ENCODE assay signal across 1 cellular context in the genomic region with DNA sequence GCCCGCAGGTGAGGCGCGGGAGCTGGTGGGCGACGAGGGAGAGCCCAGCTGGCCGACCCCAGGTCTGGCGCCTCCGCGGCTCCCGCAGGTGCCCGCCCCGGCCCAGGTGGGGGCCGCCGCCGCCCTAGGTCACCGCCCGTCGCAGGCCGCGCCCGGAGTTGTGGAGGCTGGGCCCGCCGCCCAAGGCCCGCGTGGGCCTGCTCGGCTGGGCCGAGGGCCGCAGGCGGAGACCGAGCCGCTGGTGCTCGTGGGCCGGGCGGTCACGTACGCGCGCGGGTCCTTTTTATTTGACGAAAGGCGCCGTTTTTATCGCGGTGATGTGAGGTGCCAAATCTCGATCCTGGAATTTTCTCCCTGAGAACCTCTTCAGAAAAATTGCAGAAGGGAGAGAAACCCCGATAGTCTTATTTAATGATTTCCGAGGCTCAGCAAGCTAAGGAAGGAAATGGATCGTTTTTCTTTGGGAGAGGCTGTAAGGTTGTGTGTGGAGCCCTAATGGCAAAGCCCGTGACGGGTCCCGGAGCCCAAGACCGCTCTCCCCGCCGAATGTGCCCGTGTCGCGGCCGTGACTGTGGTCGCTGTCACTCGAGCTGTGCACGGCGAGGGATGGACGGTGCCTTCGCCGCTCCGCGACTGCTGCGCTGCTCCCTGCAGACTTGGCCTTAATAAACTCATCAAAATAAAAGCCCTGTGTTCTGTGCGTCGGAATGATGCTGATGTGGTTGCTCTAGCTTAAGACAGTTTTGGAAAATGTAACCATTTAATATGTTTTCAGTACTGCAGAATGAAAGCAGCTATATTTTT.
TF ChIP-seq lines count a peak whose summit lies in the region.

No MANE protein-coding gene starts in this region.

TF ChIP-seq in HepG2, 621 proteins besides CTCF, POLR2A, EP300 and RAD21 (continued from another document and continues in another):
- TF ChIP-seq, protein P1, sequence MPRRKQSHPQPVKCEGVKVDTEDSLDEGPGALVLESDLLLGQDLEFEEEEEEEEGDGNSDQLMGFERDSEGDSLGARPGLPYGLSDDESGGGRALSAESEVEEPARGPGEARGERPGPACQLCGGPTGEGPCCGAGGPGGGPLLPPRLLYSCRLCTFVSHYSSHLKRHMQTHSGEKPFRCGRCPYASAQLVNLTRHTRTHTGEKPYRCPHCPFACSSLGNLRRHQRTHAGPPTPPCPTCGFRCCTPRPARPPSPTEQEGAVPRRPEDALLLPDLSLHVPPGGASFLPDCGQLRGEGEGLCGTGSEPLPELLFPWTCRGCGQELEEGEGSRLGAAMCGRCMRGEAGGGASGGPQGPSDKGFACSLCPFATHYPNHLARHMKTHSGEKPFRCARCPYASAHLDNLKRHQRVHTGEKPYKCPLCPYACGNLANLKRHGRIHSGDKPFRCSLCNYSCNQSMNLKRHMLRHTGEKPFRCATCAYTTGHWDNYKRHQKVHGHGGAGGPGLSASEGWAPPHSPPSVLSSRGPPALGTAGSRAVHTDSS (CRISPR knock-in tag; conservative IDR thresholded peaks at IDR 0.05): no peak
- no peak for TF ChIP-seq HOXA9 (CRISPR knock-in tag; IDR thresholded peaks at IDR 0.05; ENCODE audit: borderline replicate concordance)
- no peak for TF ChIP-seq RELA (CRISPR knock-in tag; IDR thresholded peaks at IDR 0.05)
- TF ChIP-seq HHEX (CRISPR knock-in tag; IDR thresholded peaks at IDR 0.05): no peak
- TF ChIP-seq ZNF550 (CRISPR knock-in tag; IDR thresholded peaks at IDR 0.05; ENCODE audit: borderline replicate concordance): no peak
- TF ChIP-seq FOXO1 (CRISPR knock-in tag; IDR thresholded peaks at IDR 0.05): no peak
- TF ChIP-seq ZFP36L1 (CRISPR knock-in tag; IDR thresholded peaks at IDR 0.05): no peak
- no peak for TF ChIP-seq ARHGAP35 (CRISPR knock-in tag; IDR thresholded peaks at IDR 0.05; ENCODE audit: borderline replicate concordance)
- no peak for TF ChIP-seq SATB2 (CRISPR knock-in tag; IDR thresholded peaks at IDR 0.05)
- TF ChIP-seq SP140L (CRISPR knock-in tag; IDR thresholded peaks at IDR 0.05; ENCODE audit: borderline replicate concordance): no peak
- TF ChIP-seq SMAD3 (CRISPR knock-in tag; IDR thresholded peaks at IDR 0.05): no peak
- no peak for TF ChIP-seq MIXL1 (CRISPR knock-in tag; IDR thresholded peaks at IDR 0.05)
- TF ChIP-seq, protein P2, sequence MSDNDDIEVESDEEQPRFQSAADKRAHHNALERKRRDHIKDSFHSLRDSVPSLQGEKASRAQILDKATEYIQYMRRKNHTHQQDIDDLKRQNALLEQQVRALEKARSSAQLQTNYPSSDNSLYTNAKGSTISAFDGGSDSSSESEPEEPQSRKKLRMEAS (IDR thresholded peaks at IDR 0.05): no peak
- TF ChIP-seq, protein P3, sequence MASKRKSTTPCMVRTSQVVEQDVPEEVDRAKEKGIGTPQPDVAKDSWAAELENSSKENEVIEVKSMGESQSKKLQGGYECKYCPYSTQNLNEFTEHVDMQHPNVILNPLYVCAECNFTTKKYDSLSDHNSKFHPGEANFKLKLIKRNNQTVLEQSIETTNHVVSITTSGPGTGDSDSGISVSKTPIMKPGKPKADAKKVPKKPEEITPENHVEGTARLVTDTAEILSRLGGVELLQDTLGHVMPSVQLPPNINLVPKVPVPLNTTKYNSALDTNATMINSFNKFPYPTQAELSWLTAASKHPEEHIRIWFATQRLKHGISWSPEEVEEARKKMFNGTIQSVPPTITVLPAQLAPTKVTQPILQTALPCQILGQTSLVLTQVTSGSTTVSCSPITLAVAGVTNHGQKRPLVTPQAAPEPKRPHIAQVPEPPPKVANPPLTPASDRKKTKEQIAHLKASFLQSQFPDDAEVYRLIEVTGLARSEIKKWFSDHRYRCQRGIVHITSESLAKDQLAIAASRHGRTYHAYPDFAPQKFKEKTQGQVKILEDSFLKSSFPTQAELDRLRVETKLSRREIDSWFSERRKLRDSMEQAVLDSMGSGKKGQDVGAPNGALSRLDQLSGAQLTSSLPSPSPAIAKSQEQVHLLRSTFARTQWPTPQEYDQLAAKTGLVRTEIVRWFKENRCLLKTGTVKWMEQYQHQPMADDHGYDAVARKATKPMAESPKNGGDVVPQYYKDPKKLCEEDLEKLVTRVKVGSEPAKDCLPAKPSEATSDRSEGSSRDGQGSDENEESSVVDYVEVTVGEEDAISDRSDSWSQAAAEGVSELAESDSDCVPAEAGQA (IDR thresholded peaks at IDR 0.05; ENCODE audit: low read depth): no peak
- TF ChIP-seq, protein P3 (CRISPR knock-in tag; IDR thresholded peaks at IDR 0.05; ENCODE audit: borderline replicate concordance): no peak
- no peak for TF ChIP-seq POLR2AphosphoS2 (IDR thresholded peaks at IDR 0.05; ENCODE audit: low read depth, low read length)
- TF ChIP-seq ZNF329 (CRISPR knock-in tag; IDR thresholded peaks at IDR 0.05; ENCODE audit: low read depth): no peak
- TF ChIP-seq CCDC6 (CRISPR knock-in tag; IDR thresholded peaks at IDR 0.05): 0 out of 2 replicates have a peak, but pooled peaks have one; percentile 10
- no peak for TF ChIP-seq SSRP1 (CRISPR knock-in tag; IDR thresholded peaks at IDR 0.05)
- TF ChIP-seq BRD4 (CRISPR knock-in tag; IDR thresholded peaks at IDR 0.05): no peak
- TF ChIP-seq, protein P4, sequence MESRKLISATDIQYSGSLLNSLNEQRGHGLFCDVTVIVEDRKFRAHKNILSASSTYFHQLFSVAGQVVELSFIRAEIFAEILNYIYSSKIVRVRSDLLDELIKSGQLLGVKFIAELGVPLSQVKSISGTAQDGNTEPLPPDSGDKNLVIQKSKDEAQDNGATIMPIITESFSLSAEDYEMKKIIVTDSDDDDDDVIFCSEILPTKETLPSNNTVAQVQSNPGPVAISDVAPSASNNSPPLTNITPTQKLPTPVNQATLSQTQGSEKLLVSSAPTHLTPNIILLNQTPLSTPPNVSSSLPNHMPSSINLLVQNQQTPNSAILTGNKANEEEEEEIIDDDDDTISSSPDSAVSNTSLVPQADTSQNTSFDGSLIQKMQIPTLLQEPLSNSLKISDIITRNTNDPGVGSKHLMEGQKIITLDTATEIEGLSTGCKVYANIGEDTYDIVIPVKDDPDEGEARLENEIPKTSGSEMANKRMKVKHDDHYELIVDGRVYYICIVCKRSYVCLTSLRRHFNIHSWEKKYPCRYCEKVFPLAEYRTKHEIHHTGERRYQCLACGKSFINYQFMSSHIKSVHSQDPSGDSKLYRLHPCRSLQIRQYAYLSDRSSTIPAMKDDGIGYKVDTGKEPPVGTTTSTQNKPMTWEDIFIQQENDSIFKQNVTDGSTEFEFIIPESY (CRISPR knock-in tag; IDR thresholded peaks at IDR 0.05): no peak
- peak; percentile 61; the same call in 1 of the 2 replicates for TF ChIP-seq ZNF292 (CRISPR knock-in tag; IDR thresholded peaks at IDR 0.05; ENCODE audit: borderline replicate concordance, low read depth)
- TF ChIP-seq, protein P5, sequence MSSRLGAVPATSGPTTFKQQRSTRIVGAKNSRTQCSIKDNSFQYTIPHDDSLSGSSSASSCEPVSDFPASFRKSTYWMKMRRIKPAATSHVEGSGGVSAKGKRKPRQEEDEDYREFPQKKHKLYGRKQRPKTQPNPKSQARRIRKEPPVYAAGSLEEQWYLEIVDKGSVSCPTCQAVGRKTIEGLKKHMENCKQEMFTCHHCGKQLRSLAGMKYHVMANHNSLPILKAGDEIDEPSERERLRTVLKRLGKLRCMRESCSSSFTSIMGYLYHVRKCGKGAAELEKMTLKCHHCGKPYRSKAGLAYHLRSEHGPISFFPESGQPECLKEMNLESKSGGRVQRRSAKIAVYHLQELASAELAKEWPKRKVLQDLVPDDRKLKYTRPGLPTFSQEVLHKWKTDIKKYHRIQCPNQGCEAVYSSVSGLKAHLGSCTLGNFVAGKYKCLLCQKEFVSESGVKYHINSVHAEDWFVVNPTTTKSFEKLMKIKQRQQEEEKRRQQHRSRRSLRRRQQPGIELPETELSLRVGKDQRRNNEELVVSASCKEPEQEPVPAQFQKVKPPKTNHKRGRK (CRISPR knock-in tag; IDR thresholded peaks at IDR 0.05): no peak
- TF ChIP-seq, protein P6, sequence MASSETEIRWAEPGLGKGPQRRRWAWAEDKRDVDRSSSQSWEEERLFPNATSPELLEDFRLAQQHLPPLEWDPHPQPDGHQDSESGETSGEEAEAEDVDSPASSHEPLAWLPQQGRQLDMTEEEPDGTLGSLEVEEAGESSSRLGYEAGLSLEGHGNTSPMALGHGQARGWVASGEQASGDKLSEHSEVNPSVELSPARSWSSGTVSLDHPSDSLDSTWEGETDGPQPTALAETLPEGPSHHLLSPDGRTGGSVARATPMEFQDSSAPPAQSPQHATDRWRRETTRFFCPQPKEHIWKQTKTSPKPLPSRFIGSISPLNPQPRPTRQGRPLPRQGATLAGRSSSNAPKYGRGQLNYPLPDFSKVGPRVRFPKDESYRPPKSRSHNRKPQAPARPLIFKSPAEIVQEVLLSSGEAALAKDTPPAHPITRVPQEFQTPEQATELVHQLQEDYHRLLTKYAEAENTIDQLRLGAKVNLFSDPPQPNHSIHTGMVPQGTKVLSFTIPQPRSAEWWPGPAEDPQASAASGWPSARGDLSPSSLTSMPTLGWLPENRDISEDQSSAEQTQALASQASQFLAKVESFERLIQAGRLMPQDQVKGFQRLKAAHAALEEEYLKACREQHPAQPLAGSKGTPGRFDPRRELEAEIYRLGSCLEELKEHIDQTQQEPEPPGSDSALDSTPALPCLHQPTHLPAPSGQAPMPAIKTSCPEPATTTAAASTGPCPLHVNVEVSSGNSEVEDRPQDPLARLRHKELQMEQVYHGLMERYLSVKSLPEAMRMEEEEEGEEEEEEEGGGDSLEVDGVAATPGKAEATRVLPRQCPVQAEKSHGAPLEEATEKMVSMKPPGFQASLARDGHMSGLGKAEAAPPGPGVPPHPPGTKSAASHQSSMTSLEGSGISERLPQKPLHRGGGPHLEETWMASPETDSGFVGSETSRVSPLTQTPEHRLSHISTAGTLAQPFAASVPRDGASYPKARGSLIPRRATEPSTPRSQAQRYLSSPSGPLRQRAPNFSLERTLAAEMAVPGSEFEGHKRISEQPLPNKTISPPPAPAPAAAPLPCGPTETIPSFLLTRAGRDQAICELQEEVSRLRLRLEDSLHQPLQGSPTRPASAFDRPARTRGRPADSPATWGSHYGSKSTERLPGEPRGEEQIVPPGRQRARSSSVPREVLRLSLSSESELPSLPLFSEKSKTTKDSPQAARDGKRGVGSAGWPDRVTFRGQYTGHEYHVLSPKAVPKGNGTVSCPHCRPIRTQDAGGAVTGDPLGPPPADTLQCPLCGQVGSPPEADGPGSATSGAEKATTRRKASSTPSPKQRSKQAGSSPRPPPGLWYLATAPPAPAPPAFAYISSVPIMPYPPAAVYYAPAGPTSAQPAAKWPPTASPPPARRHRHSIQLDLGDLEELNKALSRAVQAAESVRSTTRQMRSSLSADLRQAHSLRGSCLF (CRISPR knock-in tag; IDR thresholded peaks at IDR 0.05; ENCODE audit: borderline replicate concordance): no peak
- TF ChIP-seq ZIK1 (CRISPR knock-in tag; IDR thresholded peaks at IDR 0.05; ENCODE audit: borderline replicate concordance, low read depth): 0 out of 2 replicates have a peak, but pooled peaks have one; percentile 0
- TF ChIP-seq, protein P7, sequence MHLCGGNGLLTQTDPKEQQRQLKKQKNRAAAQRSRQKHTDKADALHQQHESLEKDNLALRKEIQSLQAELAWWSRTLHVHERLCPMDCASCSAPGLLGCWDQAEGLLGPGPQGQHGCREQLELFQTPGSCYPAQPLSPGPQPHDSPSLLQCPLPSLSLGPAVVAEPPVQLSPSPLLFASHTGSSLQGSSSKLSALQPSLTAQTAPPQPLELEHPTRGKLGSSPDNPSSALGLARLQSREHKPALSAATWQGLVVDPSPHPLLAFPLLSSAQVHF (CRISPR knock-in tag; IDR thresholded peaks at IDR 0.05): no peak
- no peak for TF ChIP-seq ZBTB21 (CRISPR knock-in tag; IDR thresholded peaks at IDR 0.05)
- TF ChIP-seq FOXC1 (CRISPR knock-in tag; IDR thresholded peaks at IDR 0.05; ENCODE audit: borderline replicate concordance): no peak
- TF ChIP-seq ZNF777 (CRISPR knock-in tag; IDR thresholded peaks at IDR 0.05): peak; percentile 71
- TF ChIP-seq SYNCRIP (IDR thresholded peaks at IDR 0.05; ENCODE audit: insufficient read depth, low read depth, low read length): no peak
- TF ChIP-seq STAT5B (CRISPR knock-in tag; IDR thresholded peaks at IDR 0.05): no peak
- no peak for TF ChIP-seq SRSF4 (IDR thresholded peaks at IDR 0.05; ENCODE audit: low read depth, low read length, poor library complexity, severe bottlenecking)
- TF ChIP-seq ZNF253 (CRISPR knock-in tag; IDR thresholded peaks at IDR 0.05; ENCODE audit: borderline replicate concordance): no peak
- 0 out of 2 replicates have a peak, but pooled peaks have one; percentile 6 for TF ChIP-seq ZNF749 (CRISPR knock-in tag; IDR thresholded peaks at IDR 0.05; ENCODE audit: borderline replicate concordance)
- TF ChIP-seq ZNF333 (CRISPR knock-in tag; IDR thresholded peaks at IDR 0.05; ENCODE audit: borderline replicate concordance): no peak
- no peak for TF ChIP-seq CEBPG (CRISPR knock-in tag; IDR thresholded peaks at IDR 0.05)
- no peak for TF ChIP-seq ZNF205 (CRISPR knock-in tag; IDR thresholded peaks at IDR 0.05)
- TF ChIP-seq AKAP8 (CRISPR knock-in tag; IDR thresholded peaks at IDR 0.05): 0 out of 2 replicates have a peak, but pooled peaks have one; percentile 3
- no peak for TF ChIP-seq PPARG (CRISPR knock-in tag; conservative IDR thresholded peaks at IDR 0.05)
- TF ChIP-seq ZFX (CRISPR knock-in tag; IDR thresholded peaks at IDR 0.05; ENCODE audit: low read depth): peak; percentile 88
- no peak for TF ChIP-seq SMAD1 (CRISPR knock-in tag; IDR thresholded peaks at IDR 0.05; ENCODE audit: borderline replicate concordance, low read depth)
- TF ChIP-seq RORA (CRISPR knock-in tag; IDR thresholded peaks at IDR 0.05): no peak
- no peak for TF ChIP-seq REPIN1 (CRISPR knock-in tag; IDR thresholded peaks at IDR 0.05; ENCODE audit: borderline replicate concordance, low read depth)
- no peak for TF ChIP-seq NFIC (IDR thresholded peaks at IDR 0.05; ENCODE audit: low read length)
